ENCODE assay signal across 15 cellular contexts in the genomic region with DNA sequence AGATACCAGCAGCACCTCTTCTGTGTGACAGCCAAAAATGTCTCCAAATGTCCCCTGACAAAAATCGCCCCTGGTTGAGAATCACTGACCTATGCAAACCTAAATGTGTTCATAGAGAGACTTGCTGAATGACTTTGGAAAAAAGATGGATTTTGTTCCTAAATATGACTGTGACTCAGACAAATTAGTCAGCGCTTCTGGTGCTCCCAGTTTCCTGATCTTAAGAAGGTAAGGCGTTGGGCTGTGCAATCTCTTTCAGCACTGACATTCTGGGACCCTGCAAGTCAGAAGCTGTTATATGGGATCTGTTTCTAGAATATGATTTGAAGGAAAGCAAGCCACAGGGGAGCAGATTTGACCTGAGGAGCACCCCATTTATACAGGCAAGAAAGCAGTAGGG.
"Had no signal": no experiment of that assay in that cellular context is flagged by ENCODE, and none has a peak within 500 bp of the region (broad histone marks: within the 10 kb centered on the region; RNA-seq: fewer than 3 reads in every experiment).

No MANE protein-coding gene starts in this region.

- DNase-seq: activated CD4-positive, alpha-beta memory T cell treated with anti-CD3 and anti-CD28 coated beads for 36 hours; activated CD4-positive, alpha-beta T cell treated with anti-CD3 and anti-CD28 coated beads for 1 hour; activated gamma-delta T cell treated with Interleukin-2 at 50 U/mL for 16 hours; activated naive CD8-positive, alpha-beta T cell treated with anti-CD3 and anti-CD28 coated beads, Interleukin-2, amount 50 U/mL, for 24 hours; activated T-cell treated with anti-CD3 and anti-CD28 coated beads, Interleukin-2, amount 50 U/mL, for 48 hours; endodermal cell; gastrocnemius medialis; heart right ventricle; kidney; left ventricle myocardium superior; mesenchymal stem cell; stimulated activated CD4-positive, alpha-beta T cell treated with anti-CD3 and anti-CD28 coated beads, Interleukin-2, amount 100 ng/mL, for 48 hours; stimulated activated naive CD8-positive, alpha-beta T cell treated with anti-CD3 and anti-CD28 coated beads, Interleukin-15, Interleukin-2, amounts not matched to agents 100 U/mL and 50 U/mL, for 24 hours; upper lobe of left lung had no signal

- H3K4me3 ChIP-seq: esophagus muscularis mucosa, gastrocnemius medialis, heart right ventricle, upper lobe of left lung had no signal
